Comparison of ENCODE assay signal across 19 cellular contexts in genomic region chr12:12224240-12224940, GRCh38. TPM values are rescaled to one million over a fixed set of nuclear protein-coding genes. Genes with fewer than 3 reads are reported as not detected.
DNase-seq lines count a peak whose midpoint lies in the region; ATAC-seq and TF ChIP-seq lines count a peak whose summit lies in the region.
"Had no signal": no experiment of that assay in that cellular context is flagged by ENCODE, and none has a peak within 500 bp of the region (broad histone marks: within the 10 kb centered on the region; RNA-seq: fewer than 3 reads in every experiment).

No MANE protein-coding gene starts in this region.

- intact Hi-C loops in activated CD4-positive, alpha-beta T cell treated with anti-CD3 and anti-CD28 coated beads for 36 hours (cut with DNase I, micrococcal nuclease) = no loop called here

- ATAC-seq in activated CD4-positive, alpha-beta T cell treated with anti-CD3 and anti-CD28 coated beads for 36 hours = peak; percentile 53
- peak; percentile 74 to 77 for ATAC-seq in stimulated activated naive B cell treated with anti-CD40 and anti-IgM and Interleukin-4, amounts not matched to agents 10 μg/mL and 1 μg/mL and 100 μg/mL, for 72 hours (replicated peaks)
- no peak for ATAC-seq in HG03097 (IDR thresholded peaks at IDR 0.05; ENCODE audit: low FRiP score, unreplicated experiment)
- ATAC-seq: heart left ventricle; naive thymus-derived CD8-positive, alpha-beta T cell had no signal

- peaks cover 12% of the 10 kb centered on the region for H3K9me3 Mint-ChIP-seq in activated CD4-positive, alpha-beta T cell treated with anti-CD3 and anti-CD28 coated beads for 36 hours (ENCODE audit: low read depth)
- H3K9me3 Mint-ChIP-seq in stimulated activated naive B cell treated with anti-CD40 and anti-IgM and Interleukin-4, amounts not matched to agents 10 μg/mL and 1 μg/mL and 100 μg/mL, for 72 hours = peaks cover 4 to 5% of the 10 kb centered on the region in 2 donors
- H3K9me3 Mint-ChIP-seq: T-helper 1 cell treated with Interleukin-12 subunit alpha and Interleukin-12 subunit beta and Interleukin-4 antibody, amounts not matched to agents 30 μg/mL and 1 μg/mL, for 36 hours had no signal

- TF ChIP-seq POLR2A in erythroblast (IDR thresholded peaks at IDR 0.05; ENCODE audit: low read length) = no peak

- no peak overlapping the region for H3K27ac Mint-ChIP-seq in activated CD4-positive, alpha-beta T cell treated with anti-CD3 and anti-CD28 coated beads for 36 hours
- no peak overlapping the region for H3K27ac Mint-ChIP-seq in stimulated activated naive B cell treated with anti-CD40 and anti-IgM and Interleukin-4, amounts not matched to agents 10 μg/mL and 1 μg/mL and 100 μg/mL, for 72 hours
- H3K27ac Mint-ChIP-seq: activated B cell treated with CpG ODN at 0.5 μM for 24 hours; CD8-positive, alpha-beta memory T cell; naive thymus-derived CD8-positive, alpha-beta T cell; T-helper 1 cell treated with Interleukin-12 subunit alpha and Interleukin-12 subunit beta and Interleukin-4 antibody, amounts not matched to agents 30 μg/mL and 1 μg/mL, for 36 hours had no signal

- peaks cover 10% of the 10 kb centered on the region for H3K4me1 Mint-ChIP-seq in activated CD4-positive, alpha-beta T cell treated with anti-CD3 and anti-CD28 coated beads for 36 hours
- peaks cover 3 to 7% of the 10 kb centered on the region in 2 donors for H3K4me1 Mint-ChIP-seq in stimulated activated naive B cell treated with anti-CD40 and anti-IgM and Interleukin-4, amounts not matched to agents 10 μg/mL and 1 μg/mL and 100 μg/mL, for 72 hours
- H3K4me1 Mint-ChIP-seq: activated B cell treated with CpG ODN at 0.5 μM for 24 hours; CD8-positive, alpha-beta memory T cell had no signal

- POLR2A ChIA-PET in activated CD4-positive, alpha-beta T cell treated with anti-CD3 and anti-CD28 coated beads for 36 hours (lab: Charles Lee) = no interaction called here

- peaks cover 2% of the 10 kb centered on the region for H3K27me3 Mint-ChIP-seq in activated CD4-positive, alpha-beta T cell treated with anti-CD3 and anti-CD28 coated beads for 36 hours
- peaks cover 6 to 11% of the 10 kb centered on the region in 2 donors for H3K27me3 Mint-ChIP-seq in stimulated activated naive B cell treated with anti-CD40 and anti-IgM and Interleukin-4, amounts not matched to agents 10 μg/mL and 1 μg/mL and 100 μg/mL, for 72 hours

- no peak overlapping the region for H3K4me3 Mint-ChIP-seq in activated CD4-positive, alpha-beta T cell treated with anti-CD3 and anti-CD28 coated beads for 36 hours
- H3K4me3 Mint-ChIP-seq in stimulated activated naive B cell treated with anti-CD40 and anti-IgM and Interleukin-4, amounts not matched to agents 10 μg/mL and 1 μg/mL and 100 μg/mL, for 72 hours = no peak overlapping the region
- H3K4me3 Mint-ChIP-seq: activated B cell treated with CpG ODN at 0.5 μM for 24 hours; CD8-positive, alpha-beta memory T cell; naive thymus-derived CD8-positive, alpha-beta T cell; T-helper 1 cell treated with Interleukin-12 subunit alpha and Interleukin-12 subunit beta and Interleukin-4 antibody, amounts not matched to agents 30 μg/mL and 1 μg/mL, for 36 hours had no signal

- H3K36me3 Mint-ChIP-seq in activated CD4-positive, alpha-beta T cell treated with anti-CD3 and anti-CD28 coated beads for 36 hours (ENCODE audit: low read depth) = peaks cover 14% of the 10 kb centered on the region
- H3K36me3 Mint-ChIP-seq in stimulated activated naive B cell treated with anti-CD40 and anti-IgM and Interleukin-4, amounts not matched to agents 10 μg/mL and 1 μg/mL and 100 μg/mL, for 72 hours = peaks cover 0 to 4% of the 10 kb centered on the region in 2 donors

- CTCF ChIA-PET in activated CD4-positive, alpha-beta T cell treated with anti-CD3 and anti-CD28 coated beads for 36 hours (lab: Charles Lee) = interaction anchor here (0.6 kb wide), 1 partner anchor 59 kb away, joined by 3 read pairs; no protein-coding TSS in a partner anchor

- DNase-seq in activated CD4-positive, alpha-beta T cell treated with anti-CD3 and anti-CD28 coated beads for 36 hours = no peak
- DNase-seq in activated CD4-positive, alpha-beta T cell treated with anti-CD3 and anti-CD28 coated beads for 48 hours = no peak
- DNase-seq in HS-27A (ENCODE audit: low read depth) (peak; percentile 12), erythroblast (lab: John Stamatoyannopoulos, UW) (peak; percentile 43 to 82), NOMO-1 (lab: John Stamatoyannopoulos, UW; ENCODE audit: unreplicated experiment in 2 of 2) (no peak), cerebellum (ENCODE audit: low spot score) (no peak)
- no peak for DNase-seq in stimulated activated naive B cell treated with anti-CD40 and anti-IgM and Interleukin-4, amounts not matched to agents 10 μg/mL and 1 μg/mL and 100 μg/mL, for 72 hours
- DNase-seq: 8988T; activated B cell treated with CpG ODN at 0.5 μM for 24 hours; adrenal gland; CD8-positive, alpha-beta memory T cell; colonic mucosa; heart left ventricle; naive thymus-derived CD8-positive, alpha-beta T cell; NCI-H2171; NK-92 treated with Interleukin-12 subunit alpha and Interleukin-12 subunit beta, amount 100 ng/mL, for 24 hours; stimulated activated naive CD4-positive, alpha-beta T cell had no signal

RNA-seq across cellular contexts. Expression of gene LRP6, which starts 42.5 kb away (rescaled TPM):
- 1 to 10 TPM; 6.8 to 8.2 TPM for total RNA-seq in activated CD4-positive, alpha-beta T cell treated with anti-CD3 and anti-CD28 coated beads for 36 hours
- 68.2 TPM for total RNA-seq in cerebellum

Comparison
In these comparisons a context has a peak if more than half of its experiments do, and no peak if none do; other contexts are left out.
1. DNase-seq: peak in HS-27A (single experiment) and erythroblast (2 of 2); none in activated CD4-positive, alpha-beta T cell treated with anti-CD3 and anti-CD28 coated beads for 36 hours (single experiment), activated CD4-positive, alpha-beta T cell treated with anti-CD3 and anti-CD28 coated beads for 48 hours (single experiment), stimulated activated naive B cell treated with anti-CD40 and anti-IgM and Interleukin-4, amounts not matched to agents 10 μg/mL and 1 μg/mL and 100 μg/mL, for 72 hours (single experiment), NOMO-1 (0 of 2) and cerebellum (single experiment).